Comparison of ENCODE assay signal across 15 cellular contexts in the genomic region with DNA sequence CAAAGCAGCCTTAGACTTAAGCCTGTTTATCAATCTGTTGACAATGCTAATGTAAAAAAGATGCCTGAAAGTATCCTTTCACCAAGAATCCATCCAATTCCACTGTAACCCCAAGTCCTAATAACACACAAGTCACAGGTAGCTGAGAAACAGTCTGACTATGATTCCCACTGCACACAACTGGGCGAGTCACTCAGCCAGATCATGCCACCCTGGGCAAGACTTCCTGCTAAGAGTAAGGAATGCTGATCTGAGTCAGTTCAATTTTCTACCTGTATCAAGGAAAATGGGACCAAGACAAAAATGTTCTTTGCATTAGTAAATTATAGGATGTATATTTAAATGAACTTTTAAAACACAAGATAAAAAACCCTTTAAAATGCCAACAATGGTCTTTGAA. TPM values are rescaled to one million over a fixed set of nuclear protein-coding genes. Genes with fewer than 3 reads are reported as not detected.
DNase-seq lines count a peak whose midpoint lies in the region; ATAC-seq, FAIRE-seq and TF ChIP-seq lines count a peak whose summit lies in the region.
"Had no signal": no experiment of that assay in that cellular context is flagged by ENCODE, and none has a peak within 500 bp of the region (broad histone marks: within the 10 kb centered on the region; RNA-seq: fewer than 3 reads in every experiment).

No MANE protein-coding gene starts in this region.

- H3K4me1 Mint-ChIP-seq in MCF 10A (ENCODE audit: insufficient read depth, unreplicated experiment): peaks cover 9% of the 10 kb centered on the region
- H3K4me1 Mint-ChIP-seq in WTC11: peaks cover 54% of the 10 kb centered on the region

- TF ChIP-seq CTCF in MCF 10A (IDR thresholded peaks at IDR 0.05; ENCODE audit: unreplicated experiment) (no peak), breast epithelium (IDR thresholded peaks at IDR 0.05) (no peak), WTC11 (IDR thresholded peaks at IDR 0.05) (no peak)

- no peak for TF ChIP-seq POLR2A in breast epithelium (IDR thresholded peaks at IDR 0.05)

- peak overlapping the region; percentile 50 for H3K27ac Mint-ChIP-seq in MCF 10A (ENCODE audit: low read depth, unreplicated experiment)
- H3K27ac Mint-ChIP-seq in WTC11: 0 out of 2 replicates have a peak overlapping the region, but pooled peaks have one; percentile 34
- H3K27ac Mint-ChIP-seq: activated CD4-positive, alpha-beta T cell treated with anti-CD3 and anti-CD28 coated beads for 36 hours had no signal

- H3K27me3 ChIP-seq in breast epithelium: no peaks in the 10 kb centered on the region
- H3K27me3 ChIP-seq: tibial artery had no signal

- H3K36me3 Mint-ChIP-seq in MCF 10A (ENCODE audit: insufficient read depth, unreplicated experiment) (peaks cover 24% of the 10 kb centered on the region), WTC11 (no peaks in the 10 kb centered on the region)

- no peak for FAIRE-seq in urothelium cell line (lab: Jason Lieb, UNC)
- FAIRE-seq: A204.1 had no signal

- CTCF ChIA-PET in MCF 10A (lab: Yijun Ruan, JAX): interaction anchor here (0.6 to 3.8 kb wide), 2 partner anchors 10 to 35 kb away, joined by 3 to 32 read pairs; partner anchors contain the start of gene NPTN
- CTCF ChIA-PET in WTC11 (lab: Charles Lee): no interaction called here

- no peaks in the 10 kb centered on the region for H3K36me3 ChIP-seq in breast epithelium
- H3K36me3 ChIP-seq: tibial artery had no signal

- no TSS peak for BruUV-seq in MCF 10A (replicated peaks; lab: Mats Ljungman, UMichigan)

- intact Hi-C loops in MCF 10A (cut with micrococcal nuclease) (loop anchor here (5.0 kb wide), 1 partner anchor 32 kb away; the partner anchor contains the start of gene NPTN), breast epithelium (cut with DNase I; ENCODE audit: low total_unique reads) (loop anchor here (5.0 to 10.0 kb wide), 2 partner anchors 133 to 875 kb away; no protein-coding TSS in a partner anchor)

- H3K9me3 Mint-ChIP-seq in MCF 10A (ENCODE audit: unreplicated experiment) (no peaks in the 10 kb centered on the region), WTC11 (no peaks in the 10 kb centered on the region)

- peaks cover 2 to 27% of the 10 kb centered on the region in 2 donors for H3K4me1 ChIP-seq in breast epithelium

- DNase-seq in MCF 10A (ENCODE audit: unreplicated experiment) (peak; percentile 38), breast epithelium (ENCODE audit: low spot score in 2 of 2) (no peak), WTC11 (ENCODE audit: low spot score) (no peak), islet precursor cell (peak; percentile 78), urothelium cell line (ENCODE audit: low spot score) (peak; percentile 35), NCI-H82 (lab: John Stamatoyannopoulos, UW) (no peak), NCI-H510A treated with DMSO at 0.1 percent for 48 hours (lab: John Stamatoyannopoulos, UW) (no peak)
- DNase-seq in activated CD4-positive, alpha-beta T cell treated with anti-CD3 and anti-CD28 coated beads for 1 hour: no peak
- DNase-seq: activated CD4-positive, alpha-beta T cell treated with anti-CD3 and anti-CD28 coated beads for 36 hours; DMS79; GOT3; NCI-H187; T-helper 1 cell; tibial artery had no signal

- H3K9me3 ChIP-seq in breast epithelium: no peaks in the 10 kb centered on the region
- H3K9me3 ChIP-seq: tibial artery had no signal

- POLR2A ChIA-PET in MCF 10A (lab: Yijun Ruan, JAX) (interaction anchor here (15.9 kb wide), 1 partner anchor 28 kb away, joined by 270 read pairs; the partner anchor contains the start of gene NPTN), WTC11 (lab: Charles Lee) (no interaction called here)

- H3K27me3 Mint-ChIP-seq in MCF 10A (ENCODE audit: insufficient read depth, unreplicated experiment) (no peaks in the 10 kb centered on the region), WTC11 (ENCODE audit: low read depth) (no peaks in the 10 kb centered on the region)
- H3K27me3 Mint-ChIP-seq: activated CD4-positive, alpha-beta T cell treated with anti-CD3 and anti-CD28 coated beads for 36 hours had no signal

- H3K4me3 Mint-ChIP-seq in MCF 10A (ENCODE audit: unreplicated experiment) (no peak overlapping the region), WTC11 (no peak overlapping the region)
- H3K4me3 Mint-ChIP-seq: activated CD4-positive, alpha-beta T cell treated with anti-CD3 and anti-CD28 coated beads for 36 hours had no signal

- no peak overlapping the region for H3K27ac ChIP-seq in breast epithelium

- no peak overlapping the region for H3K4me3 ChIP-seq in breast epithelium
- H3K4me3 ChIP-seq: tibial artery had no signal

- ATAC-seq in WTC11: no peak
- ATAC-seq: activated CD4-positive, alpha-beta T cell treated with anti-CD3 and anti-CD28 coated beads for 36 hours had no signal

TF ChIP-seq in WTC11, 78 proteins besides CTCF, POLR2A, EP300 and RAD21:
- TF ChIP-seq, protein P1, sequence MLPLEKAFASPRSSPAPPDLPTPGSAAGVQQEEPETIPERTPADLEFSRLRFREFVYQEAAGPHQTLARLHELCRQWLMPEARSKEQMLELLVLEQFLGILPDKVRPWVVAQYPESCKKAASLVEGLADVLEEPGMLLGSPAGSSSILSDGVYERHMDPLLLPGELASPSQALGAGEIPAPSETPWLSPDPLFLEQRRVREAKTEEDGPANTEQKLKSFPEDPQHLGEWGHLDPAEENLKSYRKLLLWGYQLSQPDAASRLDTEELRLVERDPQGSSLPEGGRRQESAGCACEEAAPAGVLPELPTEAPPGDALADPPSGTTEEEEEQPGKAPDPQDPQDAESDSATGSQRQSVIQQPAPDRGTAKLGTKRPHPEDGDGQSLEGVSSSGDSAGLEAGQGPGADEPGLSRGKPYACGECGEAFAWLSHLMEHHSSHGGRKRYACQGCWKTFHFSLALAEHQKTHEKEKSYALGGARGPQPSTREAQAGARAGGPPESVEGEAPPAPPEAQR (CRISPR knock-in tag; IDR thresholded peaks at IDR 0.05): no peak
- TF ChIP-seq E2F5 (CRISPR knock-in tag; IDR thresholded peaks at IDR 0.05): no peak
- no peak for TF ChIP-seq RORB (CRISPR knock-in tag; IDR thresholded peaks at IDR 0.05)
- TF ChIP-seq, protein P2, sequence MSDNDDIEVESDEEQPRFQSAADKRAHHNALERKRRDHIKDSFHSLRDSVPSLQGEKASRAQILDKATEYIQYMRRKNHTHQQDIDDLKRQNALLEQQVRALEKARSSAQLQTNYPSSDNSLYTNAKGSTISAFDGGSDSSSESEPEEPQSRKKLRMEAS (CRISPR knock-in tag; IDR thresholded peaks at IDR 0.05): no peak
- no peak for TF ChIP-seq JUN (CRISPR knock-in tag; IDR thresholded peaks at IDR 0.05)
- TF ChIP-seq NR3C1 (CRISPR knock-in tag; conservative IDR thresholded peaks at IDR 0.05; ENCODE audit: low read depth): no peak
- TF ChIP-seq E2F1 (CRISPR knock-in tag; IDR thresholded peaks at IDR 0.05): no peak
- no peak for TF ChIP-seq RELA (CRISPR knock-in tag; IDR thresholded peaks at IDR 0.05; ENCODE audit: borderline replicate concordance)
- no peak for TF ChIP-seq NR1H2 (CRISPR knock-in tag; IDR thresholded peaks at IDR 0.05)
- TF ChIP-seq IRF2 (CRISPR knock-in tag; IDR thresholded peaks at IDR 0.05; ENCODE audit: borderline replicate concordance, low read depth): no peak
- no peak for TF ChIP-seq FOXK1 (CRISPR knock-in tag; IDR thresholded peaks at IDR 0.05)
- TF ChIP-seq ELF4 (CRISPR knock-in tag; IDR thresholded peaks at IDR 0.05; ENCODE audit: low read depth): no peak

RNA-seq across cellular contexts. Expression of gene NPTN, which starts 33.3 kb away (rescaled TPM):
- total RNA-seq in MCF 10A (2022): 71.0 and 78.9 TPM in 2 replicates
- 100 to 1,000 TPM in 2 of 3 donors, 10 to 100 TPM in 1; 82.1 to 107 (median 104) TPM for total RNA-seq in breast epithelium
- 96.1 to 116 TPM (median 102 TPM) in 3 replicates for total RNA-seq in WTC11 (2021)

Comparison
In these comparisons a context has a peak if more than half of its experiments do, and no peak if none do; other contexts are left out.
1. DNase-seq: peak in MCF 10A (single experiment), islet precursor cell (single experiment) and urothelium cell line (single experiment); none in breast epithelium (0 of 2), WTC11 (single experiment), NCI-H82 (single experiment), activated CD4-positive, alpha-beta T cell treated with anti-CD3 and anti-CD28 coated beads for 1 hour (single experiment) and NCI-H510A treated with DMSO at 0.1 percent for 48 hours (single experiment).